Comparison of ENCODE assay signal across 8 cellular contexts in the genomic region with DNA sequence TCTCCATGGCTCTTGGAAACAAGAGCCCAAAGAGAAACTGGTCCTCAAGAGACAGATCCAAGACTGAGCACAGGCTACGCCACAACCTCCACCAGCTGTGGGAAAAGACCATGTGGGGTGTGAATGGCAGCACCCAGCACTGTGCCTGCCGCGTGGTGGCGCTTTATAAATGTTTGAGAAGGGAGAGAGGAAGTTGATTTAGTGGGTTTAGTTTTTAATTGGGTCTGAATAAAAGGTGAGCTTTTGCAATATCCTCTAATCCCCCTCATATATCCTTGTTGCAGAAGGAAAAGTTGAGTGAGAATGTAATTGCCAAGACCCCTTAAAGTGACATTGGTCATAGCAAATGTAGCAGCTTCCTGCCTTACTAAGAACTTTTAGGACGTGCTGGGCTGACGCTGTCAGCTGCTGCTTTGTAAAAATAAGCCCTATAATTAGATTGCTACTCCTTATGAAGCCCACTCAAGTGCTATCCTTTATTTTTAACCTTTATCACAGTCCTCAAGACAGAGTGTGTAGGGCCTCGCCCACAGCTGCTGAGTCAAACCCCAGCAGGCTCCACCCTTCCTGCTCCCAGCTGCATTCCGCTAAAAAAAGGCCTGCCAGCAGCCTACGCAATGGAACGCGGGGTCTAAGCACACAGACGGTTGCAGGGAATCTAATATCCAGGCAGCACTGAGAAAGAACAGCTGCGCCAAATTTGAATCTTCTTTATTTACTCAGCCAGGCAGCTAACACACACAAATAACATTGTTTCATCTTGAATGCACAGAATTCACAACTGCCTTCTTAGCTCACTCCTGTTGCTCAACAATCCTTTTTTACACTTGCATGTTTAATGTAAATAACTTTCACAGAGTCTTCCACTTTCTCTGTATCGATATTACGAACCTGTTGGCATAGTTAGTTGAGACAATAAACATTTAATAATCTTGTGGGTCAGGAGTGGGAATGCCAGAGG. TPM values are rescaled to one million over a fixed set of nuclear protein-coding genes. Genes with fewer than 3 reads are reported as not detected.
A peak's percentile ranks its signal among the peaks of the same experiment; 100 is the strongest.
DNase-seq lines count a peak whose midpoint lies in the region; ATAC-seq and TF ChIP-seq lines count a peak whose summit lies in the region.

No MANE protein-coding gene starts in this region.

- H3K4me1 ChIP-seq in CD4-positive, CD25-positive, alpha-beta regulatory T cell (ENCODE audit: control insufficient read depth, insufficient read depth, low read length, poor library complexity, severe bottlenecking): peaks cover 16% of the 10 kb centered on the region
- H3K4me1 ChIP-seq in ovary (ENCODE audit: insufficient read depth): no peaks in the 10 kb centered on the region
- H3K4me1 ChIP-seq in transverse colon: peaks cover 22 to 60% (median 36%) of the 10 kb centered on the region in 4 donors

- TF ChIP-seq POLR2A in ovary (IDR thresholded peaks at IDR 0.05): peak; percentile 10
- no peak for TF ChIP-seq POLR2A in transverse colon (IDR thresholded peaks at IDR 0.05)

- intact Hi-C loops in ovary (cut with DNase I) (loop anchor here in 3 of 4 donors (5.0 to 10.0 kb wide), 3 partner anchors 48 to 395 kb away; partner anchors contain the start of genes CENPL (in 2 of the 3), DARS2 (in 2 of the 3) and PRDX6 (in 1 of the 3)), transverse colon (cut with DNase I; ENCODE audit: low total_unique reads) (loop anchor here (10.0 kb wide), 1 partner anchor 395 kb away; the partner anchor contains the start of genes CENPL and DARS2)

- CTCF ChIA-PET in activated naive CD4-positive, alpha-beta T cell treated with anti-CD3 and anti-CD28 coated beads, Interleukin-2, amount 10 ng/mL, durations not matched to agents 7 days and 5 days (lab: Charles Lee): interaction anchor here (0.6 to 5.0 kb wide), 29 partner anchors 9 to 883 kb away, joined by 3 to 55 read pairs (median 4); partner anchors contain the start of genes CENPL, DARS2, GAS5 and KLHL20

- peak overlapping the region; percentile 12 to 81 (median 71) for H3K27ac Mint-ChIP-seq in CD4-positive, CD25-positive, alpha-beta regulatory T cell
- H3K27ac Mint-ChIP-seq in activated naive CD4-positive, alpha-beta T cell treated with anti-CD3 and anti-CD28 coated beads, Interleukin-2, amount 10 ng/mL, durations not matched to agents 7 days and 5 days: peak overlapping the region; percentile 81
- H3K27ac Mint-ChIP-seq in glutamatergic neuron (ENCODE audit: unreplicated experiment): peak overlapping the region; percentile 86

- H3K4me3 ChIP-seq in CD4-positive, CD25-positive, alpha-beta regulatory T cell (ENCODE audit: low read depth, low read length): peak overlapping the region; percentile 70
- H3K4me3 ChIP-seq in ovary (no peak overlapping the region), transverse colon (peak overlapping the region in 1 of 4 donors; percentile 6)

- peak overlapping the region; percentile 58 for H3K27ac ChIP-seq in CD4-positive, CD25-positive, alpha-beta regulatory T cell (ENCODE audit: insufficient read depth, low read length, poor library complexity, severe bottlenecking)
- H3K27ac ChIP-seq in ovary (peak overlapping the region; percentile 21 to 71), transverse colon (peak overlapping the region; percentile 83 to 90 (median 86))

- H3K36me3 Mint-ChIP-seq in CD4-positive, CD25-positive, alpha-beta regulatory T cell: no peaks in the 10 kb centered on the region
- H3K36me3 Mint-ChIP-seq in activated naive CD4-positive, alpha-beta T cell treated with anti-CD3 and anti-CD28 coated beads, Interleukin-2, amount 10 ng/mL, durations not matched to agents 7 days and 5 days: no peaks in the 10 kb centered on the region
- H3K36me3 Mint-ChIP-seq in glutamatergic neuron (ENCODE audit: unreplicated experiment): no peaks in the 10 kb centered on the region

- no peaks in the 10 kb centered on the region for H3K36me3 ChIP-seq in CD4-positive, CD25-positive, alpha-beta regulatory T cell (ENCODE audit: control insufficient read depth, insufficient read depth, low read length)
- H3K36me3 ChIP-seq in ovary (no peaks in the 10 kb centered on the region), transverse colon (no peaks in the 10 kb centered on the region)

- no peaks in the 10 kb centered on the region for H3K9me3 Mint-ChIP-seq in CD4-positive, CD25-positive, alpha-beta regulatory T cell
- no peaks in the 10 kb centered on the region for H3K9me3 Mint-ChIP-seq in activated naive CD4-positive, alpha-beta T cell treated with anti-CD3 and anti-CD28 coated beads, Interleukin-2, amount 10 ng/mL, durations not matched to agents 7 days and 5 days
- peaks cover 1% of the 10 kb centered on the region for H3K9me3 Mint-ChIP-seq in glutamatergic neuron (ENCODE audit: unreplicated experiment)

- peak; percentile 40 to 79 (median 58) for DNase-seq in CD4-positive, CD25-positive, alpha-beta regulatory T cell
- DNase-seq in HT1080 (ENCODE audit: low read depth) (peak; percentile 86), SIG-M5 treated with dmso at 0.1 percent for 504 hours (lab: John Stamatoyannopoulos, UW; ENCODE audit: unreplicated experiment) (peak; percentile 93), glutamatergic neuron (peak; percentile 69), ovary (peak; percentile 91 to 92 (median 91)), transverse colon (peak; percentile 87)
- peak; percentile 79 for DNase-seq in activated naive CD4-positive, alpha-beta T cell treated with anti-CD3 and anti-CD28 coated beads, Interleukin-2, amount 10 ng/mL, durations not matched to agents 7 days and 5 days

- ATAC-seq in CD4-positive, CD25-positive, alpha-beta regulatory T cell (ENCODE audit: low read depth in 2 of 2): peak; percentile 62 to 64
- ATAC-seq in GM19455 (IDR thresholded peaks at IDR 0.05; ENCODE audit: unreplicated experiment): peak; percentile 81

- TF ChIP-seq EP300 in ovary (IDR thresholded peaks at IDR 0.05) (no peak), transverse colon (IDR thresholded peaks at IDR 0.05; ENCODE audit: low read depth) (no peak)

- in situ Hi-C loops in transverse colon (cut with MboI; ENCODE audit: low pct_ligation_motif_present in 1 of 4, low pct_unique_long_range_greater_than_20kb in 1 of 4, low sequenced_read_pairs in 3 of 4): loop anchor here in 3 of 4 donors (10.0 to 25.0 kb wide), 2 partner anchors 383 to 395 kb away; partner anchors contain the start of genes CENPL (in 3 of the 3) and DARS2 (in 3 of the 3)

- peaks cover 14 to 27% (median 21%) of the 10 kb centered on the region in 4 donors for H3K4me1 Mint-ChIP-seq in CD4-positive, CD25-positive, alpha-beta regulatory T cell
- peaks cover 25% of the 10 kb centered on the region for H3K4me1 Mint-ChIP-seq in activated naive CD4-positive, alpha-beta T cell treated with anti-CD3 and anti-CD28 coated beads, Interleukin-2, amount 10 ng/mL, durations not matched to agents 7 days and 5 days
- peaks cover 16% of the 10 kb centered on the region for H3K4me1 Mint-ChIP-seq in glutamatergic neuron (ENCODE audit: low read depth, unreplicated experiment)

- WGBS in ovary, 3 donors: 4 to 5% (median 4%) methylated on average over 15 of the region's 15 CpGs
- 3 to 9% methylated on average over 4 to 15 of the region's 15 CpGs for WGBS in transverse colon (ENCODE audit: low coverage in 1 of 2), 2 donors

- H3K27me3 Mint-ChIP-seq in CD4-positive, CD25-positive, alpha-beta regulatory T cell: no peaks in the 10 kb centered on the region
- no peaks in the 10 kb centered on the region for H3K27me3 Mint-ChIP-seq in activated naive CD4-positive, alpha-beta T cell treated with anti-CD3 and anti-CD28 coated beads, Interleukin-2, amount 10 ng/mL, durations not matched to agents 7 days and 5 days
- H3K27me3 Mint-ChIP-seq in glutamatergic neuron (ENCODE audit: unreplicated experiment): peaks cover 2% of the 10 kb centered on the region

- TF ChIP-seq CTCF in glutamatergic neuron (IDR thresholded peaks at IDR 0.05; ENCODE audit: partially characterized antibody, unreplicated experiment): peak; percentile 38
- peak in 2 of 3 donors; percentile 30 to 40 for TF ChIP-seq CTCF in ovary (IDR thresholded peaks at IDR 0.05)
- peak; percentile 54 to 80 (median 62) for TF ChIP-seq CTCF in transverse colon (IDR thresholded peaks at IDR 0.05)

- peak overlapping the region; percentile 0 to 43 (median 17) for H3K4me3 Mint-ChIP-seq in CD4-positive, CD25-positive, alpha-beta regulatory T cell
- H3K4me3 Mint-ChIP-seq in activated naive CD4-positive, alpha-beta T cell treated with anti-CD3 and anti-CD28 coated beads, Interleukin-2, amount 10 ng/mL, durations not matched to agents 7 days and 5 days: peak overlapping the region; percentile 41
- peak overlapping the region; percentile 80 for H3K4me3 Mint-ChIP-seq in glutamatergic neuron (ENCODE audit: unreplicated experiment)

- no peaks in the 10 kb centered on the region for H3K9me3 ChIP-seq in CD4-positive, CD25-positive, alpha-beta regulatory T cell (ENCODE audit: control insufficient read depth in 2 of 2, low read length in 2 of 2)
- H3K9me3 ChIP-seq in ovary: no peaks in the 10 kb centered on the region
- H3K9me3 ChIP-seq in transverse colon: no peaks in the 10 kb centered on the region

- no peaks in the 10 kb centered on the region for H3K27me3 ChIP-seq in CD4-positive, CD25-positive, alpha-beta regulatory T cell (ENCODE audit: control insufficient read depth, insufficient read depth, low read length)
- H3K27me3 ChIP-seq in ovary (no peaks in the 10 kb centered on the region), transverse colon (no peaks in the 10 kb centered on the region)

RNA-seq across cellular contexts. Expression of gene PRDX6, which starts 47.3 kb away (rescaled TPM):
- total RNA-seq in CD4-positive, CD25-positive, alpha-beta regulatory T cell: 75.6 TPM
- polyA plus RNA-seq in CD4-positive, CD25-positive, alpha-beta regulatory T cell: 100 to 1,000 TPM in 3 of 4 donors, 10 to 100 TPM in 1; 93.3 to 166 (median 141) TPM
- total RNA-seq in HT1080 (2014; rRNA removed; shearing (Covaris generic)): 185 and 243 TPM in 2 replicates
- 194 and 198 TPM in 2 replicates for polyA plus RNA-seq in HT1080 (2015; cell fraction: cytosol; rRNA removed)
- polyA plus RNA-seq in HT1080 (2015; cell fraction: nucleus; rRNA removed): 178 TPM in 2 replicates
- total RNA-seq in glutamatergic neuron (ENCODE audit: unreplicated experiment) (29.3 TPM), ovary (100 to 1,000 TPM; 111 to 224 (median 198) TPM), transverse colon (100 to 1,000 TPM; 150 to 540 (median 469) TPM)
- 100 to 1,000 TPM; 140 to 278 TPM for polyA plus RNA-seq in ovary

Comparison
In these comparisons a context has a peak if more than half of its experiments do, and no peak if none do; other contexts are left out.
1. H3K4me3 Mint-ChIP-seq: peak in every context shown above with its lines; median percentile 80 in glutamatergic neuron; 41 in activated naive CD4-positive, alpha-beta T cell treated with anti-CD3 and anti-CD28 coated beads, Interleukin-2, amount 10 ng/mL, durations not matched to agents 7 days and 5 days; 17 in CD4-positive, CD25-positive, alpha-beta regulatory T cell.